ENCODE assay signal across 18 cellular contexts in genomic region chr4:90816754-90817153, GRCh38.
DNase-seq lines count a peak whose midpoint lies in the region; ATAC-seq and TF ChIP-seq lines count a peak whose summit lies in the region.
"Had no signal": no experiment of that assay in that cellular context is flagged by ENCODE, and none has a peak within 500 bp of the region (broad histone marks: within the 10 kb centered on the region; RNA-seq: fewer than 3 reads in every experiment).

No MANE protein-coding gene starts in this region.

- peaks cover 27% of the 10 kb centered on the region for H3K9me3 ChIP-seq in HUES64 (ENCODE audit: insufficient read depth, low read depth, low read length)
- H3K9me3 ChIP-seq in neural cell (ENCODE audit: low read length), result peaks cover 5% of the 10 kb centered on the region
- H3K9me3 ChIP-seq in MM.1S (replicated peaks; ENCODE audit: insufficient read depth, low read length), result no peaks in the 10 kb centered on the region
- no peaks in the 10 kb centered on the region for H3K9me3 ChIP-seq in ovary
- H3K9me3 ChIP-seq: Caco-2 had no signal

- H3K4me2 ChIP-seq in GM23338, result peak overlapping the region; percentile 30; the same call in 1 of the 2 replicates
- no peak overlapping the region for H3K4me2 ChIP-seq in neural cell (ENCODE audit: low read length)
- H3K4me2 ChIP-seq in MM.1S (ENCODE audit: low read depth, low read length), result no peak overlapping the region
- H3K4me2 ChIP-seq: BLaER1 had no signal

- H3K79me2 ChIP-seq in GM23338 (replicated peaks; ENCODE audit: insufficient read depth) (no peaks in the 10 kb centered on the region), neural cell (replicated peaks; ENCODE audit: insufficient read depth, low read length) (no peaks in the 10 kb centered on the region), MM.1S (ENCODE audit: low read length) (no peaks in the 10 kb centered on the region)

- H2AFZ ChIP-seq in GM23338, result no peak overlapping the region
- H2AFZ ChIP-seq in neural cell (ENCODE audit: low read depth, low read length), result no peak overlapping the region
- H2AFZ ChIP-seq in MM.1S (ENCODE audit: low read length), result no peak overlapping the region

- CTCF ChIA-PET in WTC11 (lab: Charles Lee), result no interaction called here
- CTCF ChIA-PET in activated CD4-positive, alpha-beta memory T cell treated with anti-CD3 and anti-CD28 coated beads, Interleukin-2, amount 10 ng/mL, durations not matched to agents 7 days and 5 days (lab: Charles Lee), result no interaction called here

- no peak for TF ChIP-seq RAD21 in neural cell (conservative IDR thresholded peaks at IDR 0.05)

- TF ChIP-seq EP300 in neural cell (conservative IDR thresholded peaks at IDR 0.05; ENCODE audit: poor library complexity, severe bottlenecking) (no peak), ovary (IDR thresholded peaks at IDR 0.05) (no peak)

- H3K27me3 ChIP-seq in GM23338 (ENCODE audit: insufficient read depth), result no peaks in the 10 kb centered on the region
- H3K27me3 ChIP-seq in HUES64 (ENCODE audit: insufficient read depth, low read length), result no peaks in the 10 kb centered on the region
- no peaks in the 10 kb centered on the region for H3K27me3 ChIP-seq in neural cell (ENCODE audit: insufficient read depth, low read depth, low read length)
- no peaks in the 10 kb centered on the region for H3K27me3 ChIP-seq in MM.1S (replicated peaks; ENCODE audit: insufficient read depth, low read length)
- H3K27me3 ChIP-seq in ovary, result no peaks in the 10 kb centered on the region
- H3K27me3 ChIP-seq: BLaER1, Peyer's patch had no signal

- no peaks in the 10 kb centered on the region for H3F3A ChIP-seq in GM23338 (replicated peaks; ENCODE audit: low read depth)
- H3F3A ChIP-seq in neural cell (ENCODE audit: insufficient read depth, low read length, poor library complexity, severe bottlenecking), result no peaks in the 10 kb centered on the region
- no peaks in the 10 kb centered on the region for H3F3A ChIP-seq in MM.1S (ENCODE audit: insufficient read depth, low read length)

- WGBS in HUES64, result no CpG with 5 or more reads among the region's 2 CpGs
- WGBS in ovary, 3 donors, result 68 to 80% (median 68%) methylated on average over 2 of the region's 2 CpGs

- DNase-seq in GM23338 (ENCODE audit: low spot score) (peak; percentile 26), WTC11 (ENCODE audit: low spot score) (no peak), MM.1S (no peak), ovary (no peak)
- DNase-seq in activated CD4-positive, alpha-beta memory T cell treated with anti-CD3 and anti-CD28 coated beads, Interleukin-2, amount 10 ng/mL, durations not matched to agents 7 days and 5 days, result no peak
- DNase-seq: ACHN; Caco-2; CD4-positive, alpha-beta T cell; DMS 273 treated with DMSO at 0.1 percent for 48 hours; GDM1; KBM-7; NCI-H1105; NCI-H2081; Peyer's patch had no signal

- H3K27ac Mint-ChIP-seq in GM23338, result no peak overlapping the region
- H3K27ac Mint-ChIP-seq in WTC11, result no peak overlapping the region
- H3K27ac Mint-ChIP-seq in activated CD4-positive, alpha-beta memory T cell treated with anti-CD3 and anti-CD28 coated beads, Interleukin-2, amount 10 ng/mL, durations not matched to agents 7 days and 5 days, result no peak overlapping the region
- H3K27ac Mint-ChIP-seq: CD4-positive, alpha-beta T cell had no signal

- no peak overlapping the region for H3K4me3 Mint-ChIP-seq in GM23338
- H3K4me3 Mint-ChIP-seq in WTC11, result no peak overlapping the region
- H3K4me3 Mint-ChIP-seq in activated CD4-positive, alpha-beta memory T cell treated with anti-CD3 and anti-CD28 coated beads, Interleukin-2, amount 10 ng/mL, durations not matched to agents 7 days and 5 days, result no peak overlapping the region
- H3K4me3 Mint-ChIP-seq: CD4-positive, alpha-beta T cell had no signal

- no peaks in the 10 kb centered on the region for H3K27me3 Mint-ChIP-seq in GM23338 (ENCODE audit: insufficient read depth, low read depth, poor library complexity)
- no peaks in the 10 kb centered on the region for H3K27me3 Mint-ChIP-seq in WTC11 (ENCODE audit: low read depth)
- H3K27me3 Mint-ChIP-seq in activated CD4-positive, alpha-beta memory T cell treated with anti-CD3 and anti-CD28 coated beads, Interleukin-2, amount 10 ng/mL, durations not matched to agents 7 days and 5 days, result no peaks in the 10 kb centered on the region
- H3K27me3 Mint-ChIP-seq: CD4-positive, alpha-beta T cell had no signal

- H3K4me1 Mint-ChIP-seq in GM23338 (peaks cover 16% of the 10 kb centered on the region), WTC11 (peaks cover 23% of the 10 kb centered on the region)
- no peaks in the 10 kb centered on the region for H3K4me1 Mint-ChIP-seq in activated CD4-positive, alpha-beta memory T cell treated with anti-CD3 and anti-CD28 coated beads, Interleukin-2, amount 10 ng/mL, durations not matched to agents 7 days and 5 days

- ATAC-seq in GM23338 (peak; percentile 67), WTC11 (0 out of 2 replicates have a peak, but pooled peaks have one; percentile 41)
- ATAC-seq: SK-N-SH treated with all-trans-retinoic acid at 6 μM for 48 hours had no signal

- H4K20me1 ChIP-seq in GM23338 (replicated peaks; ENCODE audit: insufficient read depth), result no peaks in the 10 kb centered on the region
- no peaks in the 10 kb centered on the region for H4K20me1 ChIP-seq in neural cell (ENCODE audit: insufficient read depth)
- H4K20me1 ChIP-seq in MM.1S (ENCODE audit: insufficient read depth, low read length), result no peaks in the 10 kb centered on the region
- H4K20me1 ChIP-seq: BLaER1 had no signal

- POLR2A ChIA-PET in WTC11 (lab: Charles Lee), result no interaction called here
- POLR2A ChIA-PET in activated CD4-positive, alpha-beta memory T cell treated with anti-CD3 and anti-CD28 coated beads, Interleukin-2, amount 10 ng/mL, durations not matched to agents 7 days and 5 days (lab: Charles Lee), result no interaction called here

- TF ChIP-seq CTCF in GM23338 (conservative IDR thresholded peaks at IDR 0.05; ENCODE audit: low read depth in 2 of 2) (no peak), WTC11 (IDR thresholded peaks at IDR 0.05) (no peak), neural cell (IDR thresholded peaks at IDR 0.05; ENCODE audit: poor library complexity, severe bottlenecking) (no peak), MM.1S (IDR thresholded peaks at IDR 0.05; ENCODE audit: low read length) (no peak), ovary (IDR thresholded peaks at IDR 0.05) (no peak)

- H3K4me3 ChIP-seq in GM23338 (no peak overlapping the region), HUES64 (ENCODE audit: low read length) (peak overlapping the region; percentile 23; the same call in 1 of the 2 replicates), neural cell (ENCODE audit: low read length) (peak overlapping the region; percentile 22), MM.1S (ENCODE audit: low read length) (no peak overlapping the region), ovary (no peak overlapping the region)
- H3K4me3 ChIP-seq: BLaER1, Peyer's patch had no signal

- H3K9me2 ChIP-seq in GM23338 (ENCODE audit: insufficient read depth) (0 out of 2 replicates have a peak, but pooled peaks cover 4% of the 10 kb centered on the region), neural cell (ENCODE audit: insufficient read depth, low read length) (no peaks in the 10 kb centered on the region), MM.1S (replicated peaks; ENCODE audit: insufficient read depth, low read length) (no peaks in the 10 kb centered on the region)

- H3K9me3 Mint-ChIP-seq in GM23338 (peaks cover 38% of the 10 kb centered on the region), WTC11 (peaks cover 37% of the 10 kb centered on the region)
- H3K9me3 Mint-ChIP-seq in activated CD4-positive, alpha-beta memory T cell treated with anti-CD3 and anti-CD28 coated beads, Interleukin-2, amount 10 ng/mL, durations not matched to agents 7 days and 5 days, result peaks cover 11% of the 10 kb centered on the region

- TF ChIP-seq POLR2A in ovary (IDR thresholded peaks at IDR 0.05), result no peak

- H3K9ac ChIP-seq in HUES64 (ENCODE audit: low read depth, low read length), result no peak overlapping the region
- no peak overlapping the region for H3K9ac ChIP-seq in neural cell (ENCODE audit: low read length)
- H3K9ac ChIP-seq in MM.1S (ENCODE audit: low read length), result no peak overlapping the region
- H3K9ac ChIP-seq: BLaER1 had no signal

- H3K36me3 ChIP-seq in GM23338 (ENCODE audit: insufficient read depth), result no peaks in the 10 kb centered on the region; the same call in 1 of the 2 replicates
- no peaks in the 10 kb centered on the region for H3K36me3 ChIP-seq in HUES64 (ENCODE audit: insufficient read depth, low read length)
- no peaks in the 10 kb centered on the region for H3K36me3 ChIP-seq in neural cell (ENCODE audit: insufficient read depth, low read length)
- no peaks in the 10 kb centered on the region for H3K36me3 ChIP-seq in MM.1S (replicated peaks; ENCODE audit: insufficient read depth, low read length)
- H3K36me3 ChIP-seq in ovary, result no peaks in the 10 kb centered on the region
- H3K36me3 ChIP-seq: BLaER1, Peyer's patch had no signal

- intact Hi-C loops in ovary (cut with DNase I), result no loop called here

- H3K27ac ChIP-seq in GM23338 (ENCODE audit: low read depth), result no peak overlapping the region
- H3K27ac ChIP-seq in HUES64 (ENCODE audit: low read depth, low read length), result peak overlapping the region; percentile 33; the same call in 1 of the 2 replicates
- H3K27ac ChIP-seq in neural cell (ENCODE audit: low read length), result peak overlapping the region; percentile 78
- H3K27ac ChIP-seq in MM.1S (ENCODE audit: low read length), result no peak overlapping the region
- H3K27ac ChIP-seq in ovary, result no peak overlapping the region
- H3K27ac ChIP-seq: BLaER1, Peyer's patch had no signal

- H3K4me1 ChIP-seq in GM23338 (ENCODE audit: insufficient read depth) (peaks cover 4% of the 10 kb centered on the region; the same call in 1 of the 2 replicates), HUES64 (ENCODE audit: insufficient read depth, low read length) (peaks cover 20% of the 10 kb centered on the region), MM.1S (ENCODE audit: low read length) (no peaks in the 10 kb centered on the region), ovary (ENCODE audit: insufficient read depth) (no peaks in the 10 kb centered on the region)
- H3K4me1 ChIP-seq: BLaER1, Caco-2, Peyer's patch had no signal

- peaks cover 41% of the 10 kb centered on the region for H3K36me3 Mint-ChIP-seq in GM23338 (ENCODE audit: low read depth)
- peaks cover 38% of the 10 kb centered on the region for H3K36me3 Mint-ChIP-seq in WTC11
- H3K36me3 Mint-ChIP-seq in activated CD4-positive, alpha-beta memory T cell treated with anti-CD3 and anti-CD28 coated beads, Interleukin-2, amount 10 ng/mL, durations not matched to agents 7 days and 5 days (ENCODE audit: low read depth), result no peaks in the 10 kb centered on the region

TF ChIP-seq in GM23338, 12 proteins besides CTCF, POLR2A, EP300 and RAD21:
- TF ChIP-seq STAT1 (IDR thresholded peaks at IDR 0.05; ENCODE audit: unreplicated experiment) (no peak), NANOG (IDR thresholded peaks at IDR 0.05; ENCODE audit: borderline replicate concordance) (peak; percentile 52; the same call in 1 of the 2 replicates)

Comparison
In these comparisons a context has a peak if more than half of its experiments do, and no peak if none do; other contexts are left out.
1. H3K27ac ChIP-seq: peak in HUES64 (single experiment) and neural cell (single experiment); none in GM23338 (single experiment), MM.1S (single experiment) and ovary (0 of 2).
2. H3K4me3 ChIP-seq: peak in HUES64 (single experiment) and neural cell (single experiment); none in GM23338 (single experiment), MM.1S (single experiment) and ovary (single experiment).